Comparison of ENCODE assay signal across 1 cellular context in genomic region chr12:45543887-45544286, GRCh38.
A peak's percentile ranks its signal among the peaks of the same experiment; 100 is the strongest.
TF ChIP-seq lines count a peak whose summit lies in the region.

No MANE protein-coding gene starts in this region.

TF ChIP-seq in K562, 482 proteins besides CTCF, POLR2A, EP300 and RAD21 (continued from another document):
- TF ChIP-seq, protein P1, sequence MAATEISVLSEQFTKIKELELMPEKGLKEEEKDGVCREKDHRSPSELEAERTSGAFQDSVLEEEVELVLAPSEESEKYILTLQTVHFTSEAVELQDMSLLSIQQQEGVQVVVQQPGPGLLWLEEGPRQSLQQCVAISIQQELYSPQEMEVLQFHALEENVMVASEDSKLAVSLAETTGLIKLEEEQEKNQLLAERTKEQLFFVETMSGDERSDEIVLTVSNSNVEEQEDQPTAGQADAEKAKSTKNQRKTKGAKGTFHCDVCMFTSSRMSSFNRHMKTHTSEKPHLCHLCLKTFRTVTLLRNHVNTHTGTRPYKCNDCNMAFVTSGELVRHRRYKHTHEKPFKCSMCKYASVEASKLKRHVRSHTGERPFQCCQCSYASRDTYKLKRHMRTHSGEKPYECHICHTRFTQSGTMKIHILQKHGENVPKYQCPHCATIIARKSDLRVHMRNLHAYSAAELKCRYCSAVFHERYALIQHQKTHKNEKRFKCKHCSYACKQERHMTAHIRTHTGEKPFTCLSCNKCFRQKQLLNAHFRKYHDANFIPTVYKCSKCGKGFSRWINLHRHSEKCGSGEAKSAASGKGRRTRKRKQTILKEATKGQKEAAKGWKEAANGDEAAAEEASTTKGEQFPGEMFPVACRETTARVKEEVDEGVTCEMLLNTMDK (IDR thresholded peaks at IDR 0.05; ENCODE audit: borderline replicate concordance, insufficient read depth, low read depth, low read length, poor library complexity, severe bottlenecking), result peak; percentile 26
- TF ChIP-seq, protein P2, sequence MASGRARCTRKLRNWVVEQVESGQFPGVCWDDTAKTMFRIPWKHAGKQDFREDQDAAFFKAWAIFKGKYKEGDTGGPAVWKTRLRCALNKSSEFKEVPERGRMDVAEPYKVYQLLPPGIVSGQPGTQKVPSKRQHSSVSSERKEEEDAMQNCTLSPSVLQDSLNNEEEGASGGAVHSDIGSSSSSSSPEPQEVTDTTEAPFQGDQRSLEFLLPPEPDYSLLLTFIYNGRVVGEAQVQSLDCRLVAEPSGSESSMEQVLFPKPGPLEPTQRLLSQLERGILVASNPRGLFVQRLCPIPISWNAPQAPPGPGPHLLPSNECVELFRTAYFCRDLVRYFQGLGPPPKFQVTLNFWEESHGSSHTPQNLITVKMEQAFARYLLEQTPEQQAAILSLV (tag; IDR thresholded peaks at IDR 0.05), result peak; percentile 25; the same call in 1 of the 2 replicates
- TF ChIP-seq ZNF184 (CRISPR knock-in tag; IDR thresholded peaks at IDR 0.05), result no peak
- TF ChIP-seq, protein P3, sequence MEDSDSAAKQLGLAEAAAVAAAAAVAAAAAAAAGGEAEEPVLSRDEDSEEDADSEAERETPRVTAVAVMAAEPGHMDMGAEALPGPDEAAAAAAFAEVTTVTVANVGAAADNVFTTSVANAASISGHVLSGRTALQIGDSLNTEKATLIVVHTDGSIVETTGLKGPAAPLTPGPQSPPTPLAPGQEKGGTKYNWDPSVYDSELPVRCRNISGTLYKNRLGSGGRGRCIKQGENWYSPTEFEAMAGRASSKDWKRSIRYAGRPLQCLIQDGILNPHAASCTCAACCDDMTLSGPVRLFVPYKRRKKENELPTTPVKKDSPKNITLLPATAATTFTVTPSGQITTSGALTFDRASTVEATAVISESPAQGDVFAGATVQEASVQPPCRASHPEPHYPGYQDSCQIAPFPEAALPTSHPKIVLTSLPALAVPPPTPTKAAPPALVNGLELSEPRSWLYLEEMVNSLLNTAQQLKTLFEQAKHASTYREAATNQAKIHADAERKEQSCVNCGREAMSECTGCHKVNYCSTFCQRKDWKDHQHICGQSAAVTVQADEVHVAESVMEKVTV (CRISPR knock-in tag; IDR thresholded peaks at IDR 0.05), result peak; percentile 48
TF ChIP-seq in K562: peak in this region for 9.
